Comparison of ENCODE assay signal across 10 cellular contexts in the genomic region with DNA sequence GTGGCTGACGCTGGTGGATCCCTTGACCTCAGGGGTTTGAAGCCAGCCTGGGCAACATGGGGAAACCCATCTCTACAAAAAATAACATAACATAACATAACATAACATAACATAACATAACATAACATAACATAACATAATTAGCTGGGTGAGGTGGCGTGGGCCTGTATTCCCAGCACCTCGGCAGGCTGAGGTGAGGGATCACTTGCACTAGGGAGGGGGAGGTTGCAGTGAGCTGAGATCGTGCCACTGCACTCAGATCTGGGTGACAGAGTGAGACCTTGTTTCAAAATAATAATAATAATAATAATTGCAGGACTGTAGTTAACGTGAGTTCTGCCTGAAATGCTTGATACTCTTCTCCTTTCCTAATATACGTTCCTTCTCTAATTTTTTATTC.
DNase-seq lines count a peak whose midpoint lies in the region; ATAC-seq, FAIRE-seq and TF ChIP-seq lines count a peak whose summit lies in the region.
"Had no signal": no experiment of that assay in that cellular context is flagged by ENCODE, and none has a peak within 500 bp of the region (broad histone marks: within the 10 kb centered on the region; RNA-seq: fewer than 3 reads in every experiment).

No MANE protein-coding gene starts in this region.

- no peak for ATAC-seq in HG02852 (IDR thresholded peaks at IDR 0.05; ENCODE audit: unreplicated experiment)

- FAIRE-seq in GM19239 (lab: Jason Lieb, UNC) = no peak
- FAIRE-seq: RCC 7860 had no signal

- TF ChIP-seq CTCF in AG09309 (IDR thresholded peaks at IDR 0.05; ENCODE audit: control insufficient read depth, insufficient read depth, low read depth, low read length, missing control alignments) (no peak), HEK293 (tag by site-specific recombination; IDR thresholded peaks at IDR 0.05) (no peak), astrocyte of the spinal cord (IDR thresholded peaks at IDR 0.05; ENCODE audit: low read depth, low read length) (no peak)

- CTCF ChIA-PET in HEK293 (lab: Yijun Ruan, JAX) = interaction anchor here (0.6 to 2.3 kb wide), 2 partner anchors 38 to 138 kb away, joined by 3 to 10 read pairs; no protein-coding TSS in a partner anchor

- POLR2A ChIA-PET in HEK293 (lab: Yijun Ruan, JAX) = no interaction called here

- H3K4me1 ChIP-seq in HEK293 (ENCODE audit: control insufficient read depth, insufficient read depth, low read length) = 0 out of 2 replicates have a peak, but pooled peaks cover 3% of the 10 kb centered on the region
- peaks cover 5 to 18% of the 10 kb centered on the region in 2 donors for H3K4me1 ChIP-seq in muscle layer of duodenum (ENCODE audit: control insufficient read depth in 1 of 2, insufficient read depth in 2 of 2, low read length in 2 of 2)

- H3K27me3 ChIP-seq in muscle layer of duodenum (ENCODE audit: low read depth, low read length) = no peaks in the 10 kb centered on the region
- H3K27me3 ChIP-seq: neutrophil had no signal

- H3K9me3 ChIP-seq in HEK293 (ENCODE audit: control insufficient read depth, insufficient read depth, low read depth, low read length) (no peaks in the 10 kb centered on the region), muscle layer of duodenum (ENCODE audit: control insufficient read depth in 1 of 2, low read length in 2 of 2) (no peaks in the 10 kb centered on the region)
- H3K9me3 ChIP-seq: neutrophil had no signal

- H3K36me3 ChIP-seq in HEK293 (ENCODE audit: control insufficient read depth in 2 of 2, insufficient read depth in 1 of 2, low read length in 2 of 2) (peaks cover 31 to 41% of the 10 kb centered on the region in 2 experiments), muscle layer of duodenum (ENCODE audit: control insufficient read depth in 1 of 2, insufficient read depth in 2 of 2, low read length in 2 of 2) (peaks cover 11 to 16% of the 10 kb centered on the region in 2 donors)

- DNase-seq in AG09309 (ENCODE audit: low read depth) (no peak), astrocyte of the spinal cord (ENCODE audit: low read depth, low spot score) (no peak), AG08396 (ENCODE audit: low spot score) (no peak), NCI-H128 (lab: John Stamatoyannopoulos, UW; ENCODE audit: unreplicated experiment) (no peak), GM19239 (ENCODE audit: insufficient read length, low spot score) (no peak)

- in situ Hi-C loops in astrocyte of the spinal cord (cut with HindIII; ENCODE audit: low sequenced_read_pairs) = no loop called here

- H3K27ac ChIP-seq in HEK293 (ENCODE audit: extremely low read depth, low read depth, low read length) = no peak overlapping the region
- peak overlapping the region; percentile 92 for H3K27ac ChIP-seq in muscle layer of duodenum (ENCODE audit: low read length)

- H3K4me3 ChIP-seq in AG09309 (ENCODE audit: control insufficient read depth, low read depth, low read length) = peak overlapping the region; percentile 68
- H3K4me3 ChIP-seq in HEK293 (ENCODE audit: low read depth, low read length) = peak overlapping the region; percentile 82; the same call in 1 of the 2 replicates
- peak overlapping the region; percentile 98 for H3K4me3 ChIP-seq in astrocyte of the spinal cord (ENCODE audit: low read depth, low read length)
- peak overlapping the region; percentile 82 to 87 for H3K4me3 ChIP-seq in muscle layer of duodenum (ENCODE audit: low read depth in 1 of 2, low read length in 2 of 2)

TF ChIP-seq in HEK293, 187 proteins besides CTCF, POLR2A, EP300 and RAD21:
- no peak for TF ChIP-seq HOXA7 (CRISPR knock-in tag; IDR thresholded peaks at IDR 0.05; ENCODE audit: borderline replicate concordance)
- TF ChIP-seq ZBTB48 (tag by site-specific recombination; IDR thresholded peaks at IDR 0.05) = peak; percentile 46; the same call in 1 of the 2 replicates
- TF ChIP-seq, protein P1, sequence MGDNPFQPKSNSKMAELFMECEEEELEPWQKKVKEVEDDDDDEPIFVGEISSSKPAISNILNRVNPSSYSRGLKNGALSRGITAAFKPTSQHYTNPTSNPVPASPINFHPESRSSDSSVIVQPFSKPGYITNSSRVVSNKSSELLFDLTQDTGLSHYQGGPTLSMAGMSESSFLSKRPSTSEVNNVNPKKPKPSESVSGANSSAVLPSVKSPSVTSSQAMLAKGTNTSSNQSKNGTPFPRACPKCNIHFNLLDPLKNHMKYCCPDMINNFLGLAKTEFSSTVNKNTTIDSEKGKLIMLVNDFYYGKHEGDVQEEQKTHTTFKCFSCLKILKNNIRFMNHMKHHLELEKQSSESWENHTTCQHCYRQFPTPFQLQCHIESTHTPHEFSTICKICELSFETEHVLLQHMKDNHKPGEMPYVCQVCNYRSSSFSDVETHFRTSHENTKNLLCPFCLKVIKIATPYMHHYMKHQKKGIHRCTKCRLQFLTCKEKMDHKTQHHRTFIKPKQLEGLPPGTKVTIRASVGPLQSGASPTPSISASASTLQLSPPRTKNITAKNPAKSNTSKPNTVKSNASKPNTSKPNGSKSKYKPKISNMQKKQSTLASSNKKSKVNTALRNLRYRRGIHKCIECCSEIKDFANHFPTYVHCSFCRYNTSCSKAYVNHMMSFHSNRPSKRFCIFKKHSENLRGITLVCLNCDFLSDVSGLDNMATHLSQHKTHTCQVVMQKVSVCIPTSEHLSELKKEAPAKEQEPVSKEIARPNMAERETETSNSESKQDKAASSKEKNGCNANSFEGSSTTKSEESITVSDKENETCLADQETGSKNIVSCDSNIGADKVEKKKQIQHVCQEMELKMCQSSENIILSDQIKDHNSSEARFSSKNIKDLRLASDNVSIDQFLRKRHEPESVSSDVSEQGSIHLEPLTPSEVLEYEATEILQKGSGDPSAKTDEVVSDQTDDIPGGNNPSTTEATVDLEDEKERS (tag by site-specific recombination; IDR thresholded peaks at IDR 0.05) = no peak
- no peak for TF ChIP-seq ZNF777 (tag by site-specific recombination; IDR thresholded peaks at IDR 0.05; ENCODE audit: borderline replicate concordance)
